8 cellular contexts compared by ENCODE assay signal in the genomic region with DNA sequence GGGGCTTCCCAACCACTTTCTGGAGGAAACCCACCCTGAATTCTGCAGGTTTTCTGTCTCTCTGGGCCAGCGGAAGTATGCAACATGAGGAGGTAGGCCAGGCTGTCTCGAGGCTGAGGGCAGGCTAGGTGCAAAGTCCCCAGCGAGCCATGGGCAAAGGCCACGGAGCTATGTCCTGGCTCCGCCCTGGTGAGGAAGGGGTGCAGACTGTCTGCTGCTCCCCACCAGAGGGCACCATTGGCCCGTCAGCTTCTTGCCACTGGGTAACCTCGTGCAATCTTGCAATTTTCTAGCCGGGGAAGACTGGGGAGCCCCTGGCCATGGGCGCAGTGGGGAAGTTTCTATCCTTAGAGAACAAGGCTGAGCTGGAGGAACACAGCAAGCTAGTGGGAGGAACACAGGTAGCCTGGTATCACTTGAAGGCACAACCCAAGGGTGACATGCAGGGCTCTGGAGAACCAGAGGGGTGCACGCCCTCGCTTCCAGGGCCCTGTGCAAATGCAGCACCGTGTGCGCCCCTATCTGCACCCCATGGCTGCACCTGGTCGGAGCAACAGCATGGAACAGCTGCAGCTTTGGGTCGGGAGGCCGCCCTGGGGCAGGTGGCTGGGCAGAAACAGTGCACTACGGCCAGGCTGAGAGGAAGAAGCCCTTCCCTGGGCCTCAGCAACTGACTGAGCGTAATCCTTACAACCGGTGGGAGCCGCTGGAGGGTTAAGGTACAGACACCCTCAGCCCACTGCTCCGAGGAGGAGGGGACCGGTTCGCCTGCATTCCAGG. TPM values are rescaled to one million over a fixed set of nuclear protein-coding genes. Genes with fewer than 3 reads are reported as not detected.
DNase-seq lines count a peak whose midpoint lies in the region; ATAC-seq, FAIRE-seq and TF ChIP-seq lines count a peak whose summit lies in the region.

No MANE protein-coding gene starts in this region.

- 10 to 16% (median 12%) methylated on average over 21 to 23 of the region's 23 CpGs for WGBS in small intestine, 3 donors

- no peak for TF ChIP-seq POLR2A in breast epithelium (IDR thresholded peaks at IDR 0.05)

- no peak for FAIRE-seq in small intestine (lab: Jason Lieb, UNC)

- intact Hi-C loops in breast epithelium (cut with DNase I; ENCODE audit: low total_unique reads) = no loop called here

- DNase-seq in NCI-H2171 (lab: John Stamatoyannopoulos, UW) (peak; percentile 70), WERI-Rb-1 (peak; percentile 87), breast epithelium (ENCODE audit: low spot score in 2 of 2) (peak; percentile 75 to 87), small intestine (peak; percentile 97)

- H3K4me1 ChIP-seq in breast epithelium (peaks cover 35 to 60% of the 10 kb centered on the region in 2 donors), iPS-20b (ENCODE audit: insufficient read depth, low read length) (peaks cover 54% of the 10 kb centered on the region), small intestine (ENCODE audit: control insufficient read depth in 2 of 2, insufficient read depth in 1 of 2, low read depth in 1 of 2, low read length in 1 of 2) (peaks cover 24 to 31% of the 10 kb centered on the region in 2 donors)

- H3K27ac ChIP-seq in WERI-Rb-1 (no peak overlapping the region), breast epithelium (peak overlapping the region; percentile 94), iPS-20b (ENCODE audit: low read length) (peak overlapping the region; percentile 80), small intestine (ENCODE audit: low read depth in 1 of 2, low read length in 1 of 2) (peak overlapping the region; percentile 76 to 94)

- H3K4me3 ChIP-seq in GM12875 (ENCODE audit: low read depth, low read length) = no peak overlapping the region
- peak overlapping the region; percentile 8 for H3K4me3 ChIP-seq in WERI-Rb-1 (ENCODE audit: low read depth, low read length)
- peak overlapping the region in 2 of 3 donors; percentile 17 to 50 for H3K4me3 ChIP-seq in breast epithelium
- peak overlapping the region; percentile 64 for H3K4me3 ChIP-seq in iPS-20b (ENCODE audit: low read length)
- no peak overlapping the region for H3K4me3 ChIP-seq in small intestine (ENCODE audit: low read depth in 1 of 2, low read length in 2 of 2)

- H3K27me3 ChIP-seq in WERI-Rb-1 (ENCODE audit: insufficient read depth, low read depth, severe bottlenecking) (no peaks in the 10 kb centered on the region), breast epithelium (no peaks in the 10 kb centered on the region), iPS-20b (ENCODE audit: insufficient read depth, low read length) (no peaks in the 10 kb centered on the region), small intestine (ENCODE audit: control insufficient read depth in 2 of 2, insufficient read depth in 2 of 2, low read length in 2 of 2) (no peaks in the 10 kb centered on the region)

- ATAC-seq in HG02981 (IDR thresholded peaks at IDR 0.05; ENCODE audit: unreplicated experiment) (peak; percentile 54), GM21367 (IDR thresholded peaks at IDR 0.05; ENCODE audit: unreplicated experiment) (no peak)

- peak overlapping the region; percentile 94 for H3K9ac ChIP-seq in iPS-20b (ENCODE audit: low read depth, low read length)

- H3K9me3 ChIP-seq in WERI-Rb-1 (ENCODE audit: severe bottlenecking) (no peaks in the 10 kb centered on the region), breast epithelium (no peaks in the 10 kb centered on the region), iPS-20b (ENCODE audit: insufficient read depth, low read depth, low read length) (no peaks in the 10 kb centered on the region), small intestine (ENCODE audit: control insufficient read depth, low read depth) (no peaks in the 10 kb centered on the region)

- peak; percentile 95 for TF ChIP-seq CTCF in GM12875 (IDR thresholded peaks at IDR 0.05; ENCODE audit: borderline replicate concordance, insufficient read depth, low read depth, low read length)
- peak; percentile 98 for TF ChIP-seq CTCF in WERI-Rb-1 (IDR thresholded peaks at IDR 0.05; ENCODE audit: low read depth, low read length)
- TF ChIP-seq CTCF in breast epithelium (IDR thresholded peaks at IDR 0.05) = peak; percentile 81 to 98 (median 96)

- H3K36me3 ChIP-seq in WERI-Rb-1 (no peaks in the 10 kb centered on the region), breast epithelium (no peaks in the 10 kb centered on the region), iPS-20b (ENCODE audit: insufficient read depth, low read depth, low read length) (peaks cover 12% of the 10 kb centered on the region), small intestine (ENCODE audit: control insufficient read depth in 2 of 2, insufficient read depth in 2 of 2, low read length in 2 of 2) (no peaks in the 10 kb centered on the region)

RNA-seq across cellular contexts. Expression of gene RPLP0, which starts 27.6 kb away (rescaled TPM):
- total RNA-seq in breast epithelium = 1,000 to 10,000 TPM; 3,137 to 4,833 (median 3,312) TPM
- polyA plus RNA-seq in small intestine = 1,000 to 10,000 TPM; 2,529 to 5,599 (median 4,032) TPM

RNA-seq across cellular contexts. Expression of gene GCN1, which starts 34.0 kb away (rescaled TPM):
- total RNA-seq in breast epithelium = 10 to 100 TPM; 50.1 to 79.6 (median 73.4) TPM
- polyA plus RNA-seq in small intestine = 10 to 100 TPM; 12.3 to 27.9 (median 14.1) TPM

RNA-seq across cellular contexts. Expression of gene PXN, which starts 37.0 kb away (rescaled TPM):
- 10 to 100 TPM; 44.8 to 74.1 (median 53.9) TPM for total RNA-seq in breast epithelium
- polyA plus RNA-seq in small intestine = 100 to 1,000 TPM in 2 of 3 donors, 10 to 100 TPM in 1; 79.3 to 132 (median 103) TPM

Comparison
In these comparisons a context has a peak if more than half of its experiments do, and no peak if none do; other contexts are left out.
1. H3K4me3 ChIP-seq: peak in WERI-Rb-1 (single experiment), breast epithelium (2 of 3) and iPS-20b (single experiment); none in GM12875 (single experiment) and small intestine (0 of 2).
2. Peak in every context shown above with its lines, with median percentiles within 50 percentile points of each other: CTCF ChIP-seq and DNase-seq.